27 cellular contexts compared by ENCODE assay signal in the genomic region with DNA sequence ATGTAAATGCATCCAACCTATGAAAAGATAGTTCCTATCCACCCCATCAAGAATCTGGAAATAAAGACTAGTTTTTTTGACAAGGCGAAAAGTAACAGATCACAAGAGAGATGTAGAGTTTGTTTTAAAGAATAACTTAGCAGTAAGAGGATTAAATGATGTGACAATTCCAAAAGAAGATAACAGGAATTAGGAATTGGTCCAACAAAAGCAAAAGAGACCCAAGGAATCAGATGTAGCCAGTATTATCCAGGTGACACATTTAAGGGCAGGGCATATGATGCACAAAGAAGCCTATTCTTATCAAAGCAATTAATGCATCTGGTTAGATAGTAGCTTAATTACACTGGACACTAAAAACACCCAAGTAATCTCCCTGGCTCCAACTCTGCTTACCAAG. TPM values are rescaled to one million over a fixed set of nuclear protein-coding genes. Genes with fewer than 3 reads are reported as not detected.
DNase-seq lines count a peak whose midpoint lies in the region; ATAC-seq and TF ChIP-seq lines count a peak whose summit lies in the region.
"Had no signal": no experiment of that assay in that cellular context is flagged by ENCODE, and none has a peak within 500 bp of the region (broad histone marks: within the 10 kb centered on the region; RNA-seq: fewer than 3 reads in every experiment).

No MANE protein-coding gene starts in this region.

- H3K36me3 ChIP-seq in HEK293 (ENCODE audit: control insufficient read depth in 2 of 2, insufficient read depth in 1 of 2, low read length in 2 of 2) = peaks cover 0 to 17% of the 10 kb centered on the region in 2 experiments; a peak in 1 of 3 replicates
- H3K36me3 ChIP-seq: prostate gland had no signal

- peaks cover 41% of the 10 kb centered on the region for H3K4me1 ChIP-seq in HEK293 (ENCODE audit: control insufficient read depth, insufficient read depth, low read length)

- H3K4me3 Mint-ChIP-seq in activated naive CD8-positive, alpha-beta T cell = peak overlapping the region; percentile 8
- no peak overlapping the region for H3K4me3 Mint-ChIP-seq in activated naive CD8-positive, alpha-beta T cell treated with anti-CD3 and anti-CD28 coated beads, Interleukin-2, amount 50 U/mL, for 24 hours
- H3K4me3 Mint-ChIP-seq in glutamatergic neuron (ENCODE audit: unreplicated experiment) (no peak overlapping the region), progenitor cell of endocrine pancreas (ENCODE audit: low read depth) (no peak overlapping the region)
- H3K4me3 Mint-ChIP-seq: activated CD8-positive, alpha-beta memory T cell treated with anti-CD3 and anti-CD28 coated beads, Interleukin-2, amount 10 ng/mL, durations not matched to agents 7 days and 5 days; brain had no signal

- POLR2A ChIA-PET in HEK293 (lab: Yijun Ruan, JAX) = interaction anchor here (0.7 to 1.0 kb wide), 2 partner anchors 14 to 53 kb away, joined by 3 to 4 read pairs; no protein-coding TSS in a partner anchor
- POLR2A ChIA-PET in HEK293T (lab: Yijun Ruan, JAX) = interaction anchor here (1.0 kb wide), 1 partner anchor 14 kb away, joined by 3 read pairs; no protein-coding TSS in a partner anchor

- TF ChIP-seq CTCF in HEK293 (tag by site-specific recombination; IDR thresholded peaks at IDR 0.05) (no peak), glutamatergic neuron (IDR thresholded peaks at IDR 0.05; ENCODE audit: partially characterized antibody, unreplicated experiment) (no peak), progenitor cell of endocrine pancreas (IDR thresholded peaks at IDR 0.05; ENCODE audit: unreplicated experiment) (no peak)

- H3K4me1 Mint-ChIP-seq in activated naive CD8-positive, alpha-beta T cell (ENCODE audit: low read depth) = peaks cover 66% of the 10 kb centered on the region
- peaks cover 70% of the 10 kb centered on the region for H3K4me1 Mint-ChIP-seq in activated naive CD8-positive, alpha-beta T cell treated with anti-CD3 and anti-CD28 coated beads, Interleukin-2, amount 50 U/mL, for 24 hours
- H3K4me1 Mint-ChIP-seq in glutamatergic neuron (ENCODE audit: low read depth, unreplicated experiment) (peaks cover 27% of the 10 kb centered on the region), progenitor cell of endocrine pancreas (ENCODE audit: low read depth) (peaks cover 31% of the 10 kb centered on the region)

- H3K9me3 ChIP-seq in HEK293 (ENCODE audit: control insufficient read depth, insufficient read depth, low read depth, low read length) = no peaks in the 10 kb centered on the region
- H3K9me3 ChIP-seq: BLaER1 treated with 17β-estradiol and CSF1 and Interleukin-3, amounts not matched to agents 10 nM and 100 nM; lower lobe of right lung; prostate gland had no signal

- no peak overlapping the region for H3K4me3 ChIP-seq in HEK293 (ENCODE audit: low read depth, low read length)
- H3K4me3 ChIP-seq: BLaER1 treated with 17β-estradiol and CSF1 and Interleukin-3, amounts not matched to agents 10 nM and 100 nM; GM12878; GM23248; lower lobe of right lung; PC-9; prostate gland had no signal

- H3K27ac Mint-ChIP-seq in activated naive CD8-positive, alpha-beta T cell = peak overlapping the region; percentile 62
- no peak overlapping the region for H3K27ac Mint-ChIP-seq in activated naive CD8-positive, alpha-beta T cell treated with anti-CD3 and anti-CD28 coated beads, Interleukin-2, amount 50 U/mL, for 24 hours
- peak overlapping the region; percentile 25 for H3K27ac Mint-ChIP-seq in glutamatergic neuron (ENCODE audit: unreplicated experiment)
- H3K27ac Mint-ChIP-seq in progenitor cell of endocrine pancreas = peak overlapping the region; percentile 6

- no peak for DNase-seq in activated naive CD8-positive, alpha-beta T cell treated with anti-CD3 and anti-CD28 coated beads, Interleukin-2, amount 50 U/mL, for 24 hours
- DNase-seq in glutamatergic neuron (no peak), progenitor cell of endocrine pancreas (ENCODE audit: low spot score, unreplicated experiment) (no peak), NOMO-1 treated with DMSO at 0.1 percent for 48 hours (lab: John Stamatoyannopoulos, UW; ENCODE audit: unreplicated experiment) (no peak), HEK293T (ENCODE audit: extremely low spot score) (no peak)
- DNase-seq: activated CD8-positive, alpha-beta memory T cell treated with anti-CD3 and anti-CD28 coated beads, Interleukin-2, amount 10 ng/mL, durations not matched to agents 7 days and 5 days; EL; GM23248; IMR-90; kidney glomerular epithelial cell; lower lobe of right lung; NCI-H1048; NCI-H187 treated with DMSO at 0.1 percent for 48 hours; NCI-H2171 treated with DMSO at 0.1 percent for 48 hours; NCI-H510A treated with DMSO at 0.1 percent for 48 hours; PC-9; stimulated activated naive CD4-positive, alpha-beta T cell treated with Interleukin-2 at 50 U/mL for 16 hours; T-helper 9 cell; WERI-Rb-1 had no signal

- CTCF ChIA-PET in HEK293 (lab: Yijun Ruan, JAX) = interaction anchor here (1.2 to 1.4 kb wide), 2 partner anchors 10 to 26 kb away, joined by 3 to 4 read pairs; no protein-coding TSS in a partner anchor
- CTCF ChIA-PET in HEK293T (lab: Yijun Ruan, JAX) = interaction anchor here (0.7 kb wide), 1 partner anchor 63 kb away, joined by 3 read pairs; no protein-coding TSS in a partner anchor

- no peak overlapping the region for H3K27ac ChIP-seq in HEK293 (ENCODE audit: extremely low read depth, low read depth, low read length)
- H3K27ac ChIP-seq: BLaER1 treated with 17β-estradiol and CSF1 and Interleukin-3, amounts not matched to agents 10 nM and 100 nM; GM23248; lower lobe of right lung; PC-9; prostate gland; WERI-Rb-1 had no signal

- H3K27me3 Mint-ChIP-seq in activated naive CD8-positive, alpha-beta T cell = no peaks in the 10 kb centered on the region
- H3K27me3 Mint-ChIP-seq in activated naive CD8-positive, alpha-beta T cell treated with anti-CD3 and anti-CD28 coated beads, Interleukin-2, amount 50 U/mL, for 24 hours = no peaks in the 10 kb centered on the region
- peaks cover 4% of the 10 kb centered on the region for H3K27me3 Mint-ChIP-seq in glutamatergic neuron (ENCODE audit: unreplicated experiment)
- H3K27me3 Mint-ChIP-seq in progenitor cell of endocrine pancreas = no peaks in the 10 kb centered on the region
- H3K27me3 Mint-ChIP-seq: activated CD8-positive, alpha-beta memory T cell treated with anti-CD3 and anti-CD28 coated beads, Interleukin-2, amount 10 ng/mL, durations not matched to agents 7 days and 5 days; brain had no signal

- ATAC-seq in activated naive CD8-positive, alpha-beta T cell treated with anti-CD3 and anti-CD28 coated beads, Interleukin-2, amount 50 U/mL, for 24 hours = no peak
- no peak for ATAC-seq in HG02852 (IDR thresholded peaks at IDR 0.05; ENCODE audit: unreplicated experiment)
- ATAC-seq: activated CD8-positive, alpha-beta memory T cell treated with anti-CD3 and anti-CD28 coated beads, Interleukin-2, amount 10 ng/mL, durations not matched to agents 7 days and 5 days; GM12878; lower lobe of right lung; Right ventricle myocardium inferior had no signal

- H3K9me3 Mint-ChIP-seq in activated naive CD8-positive, alpha-beta T cell (ENCODE audit: low read depth) = no peaks in the 10 kb centered on the region
- H3K9me3 Mint-ChIP-seq in activated naive CD8-positive, alpha-beta T cell treated with anti-CD3 and anti-CD28 coated beads, Interleukin-2, amount 50 U/mL, for 24 hours = no peaks in the 10 kb centered on the region
- H3K9me3 Mint-ChIP-seq in glutamatergic neuron (ENCODE audit: unreplicated experiment) (peaks cover 1% of the 10 kb centered on the region), progenitor cell of endocrine pancreas (ENCODE audit: low read depth) (no peaks in the 10 kb centered on the region)
- H3K9me3 Mint-ChIP-seq: brain had no signal

- peaks cover 4% of the 10 kb centered on the region for H3K36me3 Mint-ChIP-seq in activated naive CD8-positive, alpha-beta T cell
- peaks cover 19% of the 10 kb centered on the region for H3K36me3 Mint-ChIP-seq in activated naive CD8-positive, alpha-beta T cell treated with anti-CD3 and anti-CD28 coated beads, Interleukin-2, amount 50 U/mL, for 24 hours (ENCODE audit: low read depth)
- H3K36me3 Mint-ChIP-seq in glutamatergic neuron (ENCODE audit: unreplicated experiment) (no peaks in the 10 kb centered on the region), progenitor cell of endocrine pancreas (ENCODE audit: insufficient read depth) (peaks cover 13% of the 10 kb centered on the region)

TF ChIP-seq in HEK293, 187 proteins besides CTCF, POLR2A, EP300 and RAD21:
- no peak for TF ChIP-seq KLF1 (tag by site-specific recombination; IDR thresholded peaks at IDR 0.05)
- peak; percentile 93 for TF ChIP-seq ZNF133 (tag by site-specific recombination; IDR thresholded peaks at IDR 0.05)
- no peak for TF ChIP-seq ZNF169 (tag by site-specific recombination; IDR thresholded peaks at IDR 0.05)

TF ChIP-seq in HEK293T, 16 proteins besides CTCF, POLR2A, EP300 and RAD21:
- no peak for TF ChIP-seq ZNF384 (IDR thresholded peaks at IDR 0.05)
- no peak for TF ChIP-seq TARDBP (IDR thresholded peaks at IDR 0.05)
- no peak for TF ChIP-seq CTBP1 (IDR thresholded peaks at IDR 0.05; ENCODE audit: borderline replicate concordance)
- no peak for TF ChIP-seq ELF4 (IDR thresholded peaks at IDR 0.05)
- no peak for TF ChIP-seq FOXA1 (IDR thresholded peaks at IDR 0.05)
- no peak for TF ChIP-seq NFRKB (IDR thresholded peaks at IDR 0.05)
- TF ChIP-seq FOXK2 (IDR thresholded peaks at IDR 0.05) = no peak
- no peak for TF ChIP-seq SUZ12 (IDR thresholded peaks at IDR 0.05)
- TF ChIP-seq BHLHE40 (IDR thresholded peaks at IDR 0.05; ENCODE audit: borderline replicate concordance) = no peak
- TF ChIP-seq, protein P1, sequence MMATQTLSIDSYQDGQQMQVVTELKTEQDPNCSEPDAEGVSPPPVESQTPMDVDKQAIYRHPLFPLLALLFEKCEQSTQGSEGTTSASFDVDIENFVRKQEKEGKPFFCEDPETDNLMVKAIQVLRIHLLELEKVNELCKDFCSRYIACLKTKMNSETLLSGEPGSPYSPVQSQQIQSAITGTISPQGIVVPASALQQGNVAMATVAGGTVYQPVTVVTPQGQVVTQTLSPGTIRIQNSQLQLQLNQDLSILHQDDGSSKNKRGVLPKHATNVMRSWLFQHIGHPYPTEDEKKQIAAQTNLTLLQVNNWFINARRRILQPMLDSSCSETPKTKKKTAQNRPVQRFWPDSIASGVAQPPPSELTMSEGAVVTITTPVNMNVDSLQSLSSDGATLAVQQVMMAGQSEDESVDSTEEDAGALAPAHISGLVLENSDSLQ (IDR thresholded peaks at IDR 0.05) = no peak
- no peak for TF ChIP-seq HDGF (IDR thresholded peaks at IDR 0.05; ENCODE audit: borderline replicate concordance)
- no peak for TF ChIP-seq SP1 (IDR thresholded peaks at IDR 0.05)
- no peak for TF ChIP-seq LEF1 (IDR thresholded peaks at IDR 0.05; ENCODE audit: borderline replicate concordance)
- TF ChIP-seq L3MBTL2 (conservative IDR thresholded peaks at IDR 0.05) = no peak
TF ChIP-seq in HEK293T: peak in this region for 0.

RNA-seq across cellular contexts. Expression of a gene that starts 53.8 kb away (rescaled TPM):
- 188 TPM for total RNA-seq in glutamatergic neuron (ENCODE audit: unreplicated experiment)
- 244 and 249 TPM in 2 replicates for total RNA-seq in progenitor cell of endocrine pancreas
